Comparison of ENCODE assay signal across 8 cellular contexts in genomic region chr10:119608316-119609155, GRCh38. TPM values are rescaled to one million over a fixed set of nuclear protein-coding genes. Genes with fewer than 3 reads are reported as not detected.
DNase-seq lines count a peak whose midpoint lies in the region; ATAC-seq, FAIRE-seq and TF ChIP-seq lines count a peak whose summit lies in the region.

No MANE protein-coding gene starts in this region.

- peak overlapping the region; percentile 5 for H3K4me2 ChIP-seq in PC-3 (ENCODE audit: low read length)

- H3K9me3 ChIP-seq in PC-3 (ENCODE audit: low read length), result no peaks in the 10 kb centered on the region

- intact Hi-C loops in PC-3 (cut with micrococcal nuclease), result loop anchor here (1.0 to 2.0 kb wide), 4 partner anchors 42 to 251 kb away; partner anchors contain the start of gene BAG3

- H2AFZ ChIP-seq in PC-3 (ENCODE audit: low read length), result peak overlapping the region; percentile 40

- H3K27ac ChIP-seq in PC-3 (ENCODE audit: low read length), result no peak overlapping the region

- peak; percentile 8 for DNase-seq in activated gamma-delta T cell treated with Interleukin-2 at 50 U/mL for 16 hours
- no peak for DNase-seq in activated gamma-delta T cell (lab: John Stamatoyannopoulos, UW)
- DNase-seq in PC-3, result peak; percentile 63
- peak; percentile 32 for DNase-seq in astrocyte of the spinal cord (ENCODE audit: low read depth, low spot score)
- peak; percentile 15 for DNase-seq in stimulated activated CD4-positive, alpha-beta T cell treated with anti-CD3 and anti-CD28 coated beads, Interleukin-1b, Interleukin-23, amount 100 ng/mL, for 48 hours

- peaks cover 5% of the 10 kb centered on the region; the same call in 1 of the 2 replicates for H3K4me1 ChIP-seq in PC-3 (ENCODE audit: insufficient read depth, low read length)

- no peaks in the 10 kb centered on the region for H4K20me1 ChIP-seq in PC-3 (ENCODE audit: low read length)

- no peaks in the 10 kb centered on the region for H3K9me2 ChIP-seq in PC-3 (replicated peaks; ENCODE audit: low read length)

- ATAC-seq in PC-3 (peak; percentile 100), GM21619 (IDR thresholded peaks at IDR 0.05; ENCODE audit: unreplicated experiment) (no peak), GM18520 (IDR thresholded peaks at IDR 0.05; ENCODE audit: unreplicated experiment) (no peak)

- no peaks in the 10 kb centered on the region for H3F3A ChIP-seq in PC-3 (ENCODE audit: low read length, unreplicated experiment)

- H3K4me3 ChIP-seq in PC-3 (ENCODE audit: low read length) (no peak overlapping the region), astrocyte of the spinal cord (ENCODE audit: low read depth, low read length) (no peak overlapping the region)

- BruUV-seq in PC-3 (replicated peaks; lab: Mats Ljungman, UMichigan), result no TSS peak

- no peaks in the 10 kb centered on the region for H3K79me2 ChIP-seq in PC-3 (ENCODE audit: low read length)

- FAIRE-seq in islet of Langerhans (lab: Jason Lieb, UNC), result peak; percentile 83

- CTCF ChIA-PET in PC-3 (lab: Charles Lee), result interaction anchor here (1.1 to 1.4 kb wide), 3 partner anchors 79 to 142 kb away, joined by 4 to 7 read pairs (median 5); partner anchors contain the start of gene INPP5F

- H3K9ac ChIP-seq in PC-3 (ENCODE audit: low read length), result no peak overlapping the region

- in situ Hi-C loops in astrocyte of the spinal cord (cut with HindIII; ENCODE audit: low sequenced_read_pairs), result no loop called here

- TF ChIP-seq CTCF in PC-3 (conservative IDR thresholded peaks at IDR 0.05; ENCODE audit: low read depth, low read length) (peak; percentile 90), astrocyte of the spinal cord (IDR thresholded peaks at IDR 0.05; ENCODE audit: low read depth, low read length) (peak; percentile 85)

- POLR2A ChIA-PET in PC-3 (lab: Charles Lee; ENCODE audit: unreplicated experiment), result no interaction called here

- H3K27me3 ChIP-seq in PC-3 (ENCODE audit: low read length), result no peaks in the 10 kb centered on the region

- H3K36me3 ChIP-seq in PC-3 (ENCODE audit: low read depth, low read length), result no peaks in the 10 kb centered on the region

RNA-seq across cellular contexts. Expression of gene TIAL1, which starts 11.8 kb away (rescaled TPM):
- 42.8 and 46.6 TPM in 2 replicates for total RNA-seq in PC-3 (2014; rRNA removed)

RNA-seq across cellular contexts. Expression of gene BAG3, which starts 42.6 kb away (rescaled TPM):
- total RNA-seq in PC-3 (2014; rRNA removed), result 47.1 and 47.6 TPM in 2 replicates
